8 cellular contexts compared by ENCODE assay signal in the genomic region with DNA sequence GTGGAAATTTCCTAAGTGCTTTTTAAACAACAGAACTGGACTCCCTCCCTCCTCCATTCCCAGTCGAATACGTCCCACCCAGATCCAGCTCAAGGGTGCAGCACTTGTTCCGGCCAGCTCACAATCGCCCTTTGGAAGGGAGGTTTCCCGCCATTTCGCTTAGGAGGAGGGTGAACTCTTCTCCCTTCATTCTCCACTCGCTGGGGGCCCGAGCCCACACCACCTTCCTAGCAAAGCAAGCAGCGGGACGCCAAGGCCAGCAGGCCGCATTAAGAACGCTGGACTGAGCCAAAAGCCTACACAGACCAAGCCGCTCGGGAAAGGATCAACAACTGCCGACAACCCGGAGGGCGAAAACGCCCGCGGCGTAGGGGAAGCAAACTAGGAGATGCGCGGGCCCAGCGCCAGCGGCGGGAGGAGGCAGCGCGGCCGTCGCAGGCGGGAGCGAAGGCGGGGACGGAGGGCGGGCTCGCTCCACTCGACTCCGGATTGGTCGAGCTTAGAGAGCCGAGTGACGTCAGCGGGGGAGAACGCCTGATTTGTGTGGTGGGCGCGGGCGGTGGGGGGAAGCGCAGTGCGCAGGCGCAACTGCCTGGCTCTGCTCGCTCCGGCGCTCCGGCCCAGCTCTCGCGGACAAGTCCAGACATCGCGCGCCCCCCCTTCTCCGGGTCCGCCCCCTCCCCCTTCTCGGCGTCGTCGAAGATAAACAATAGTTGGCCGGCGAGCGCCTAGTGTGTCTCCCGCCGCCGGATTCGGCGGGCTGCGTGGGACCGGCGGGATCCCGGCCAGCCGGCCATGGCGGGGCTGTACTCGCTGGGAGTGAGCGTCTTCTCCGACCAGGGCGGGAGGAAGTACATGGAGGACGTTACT. TPM values are rescaled to one million over a fixed set of nuclear protein-coding genes. Genes with fewer than 3 reads are reported as not detected.
DNase-seq lines count a peak whose midpoint lies in the region; ATAC-seq and TF ChIP-seq lines count a peak whose summit lies in the region.

A gene (plus strand): TSS at position 574 of the 870 bp plus-strand sequence. CDS start 222 bp downstream, at position 796.

- peak within 1 kb of the TSS; percentile 89 for H3K4me3 Mint-ChIP-seq in activated CD4-positive, alpha-beta T cell treated with anti-CD3 and anti-CD28 coated beads, Interleukin-2, amount 10 ng/mL, durations not matched to agents 7 days and 5 days

- peak within 1 kb of the TSS; percentile 93 for H3K27ac Mint-ChIP-seq in activated CD4-positive, alpha-beta T cell treated with anti-CD3 and anti-CD28 coated beads, Interleukin-2, amount 10 ng/mL, durations not matched to agents 7 days and 5 days

- peak; percentile 92 for ATAC-seq in GM19372 (IDR thresholded peaks at IDR 0.05; ENCODE audit: low read depth, unreplicated experiment)
- ATAC-seq in HG03521 (IDR thresholded peaks at IDR 0.05; ENCODE audit: unreplicated experiment) = peak; percentile 94
- ATAC-seq in left colon = peak; percentile 91

- TF ChIP-seq CTCF in C4-2B (conservative IDR thresholded peaks at IDR 0.05) = no peak
- no peak for TF ChIP-seq CTCF in coronary artery (IDR thresholded peaks at IDR 0.05)

- H3K27ac ChIP-seq in C4-2B (peak within 1 kb of the TSS; percentile 92), coronary artery (peak within 1 kb of the TSS; percentile 93 to 96)

- H3K36me3 Mint-ChIP-seq in activated CD4-positive, alpha-beta T cell treated with anti-CD3 and anti-CD28 coated beads, Interleukin-2, amount 10 ng/mL, durations not matched to agents 7 days and 5 days (ENCODE audit: low read depth) = peaks cover 12% of the 10 kb centered on the region

- H3K27me3 Mint-ChIP-seq in activated CD4-positive, alpha-beta T cell treated with anti-CD3 and anti-CD28 coated beads, Interleukin-2, amount 10 ng/mL, durations not matched to agents 7 days and 5 days = no peaks in the 10 kb centered on the region

- H3K4me3 ChIP-seq in coronary artery = peak within 1 kb of the TSS; percentile 98

- intact Hi-C loops in left colon (cut with DNase I, micrococcal nuclease) = no loop called here

- H3K4me1 Mint-ChIP-seq in activated CD4-positive, alpha-beta T cell treated with anti-CD3 and anti-CD28 coated beads, Interleukin-2, amount 10 ng/mL, durations not matched to agents 7 days and 5 days = peaks cover 43% of the 10 kb centered on the region

- CTCF ChIA-PET in activated CD4-positive, alpha-beta T cell treated with anti-CD3 and anti-CD28 coated beads, Interleukin-2, amount 10 ng/mL, durations not matched to agents 7 days and 5 days (lab: Charles Lee) = interaction anchor here (1.1 to 2.0 kb wide), 4 partner anchors 14 to 78 kb away, joined by 3 to 5 read pairs (median 4); a partner anchor contains a TSS

- peak; percentile 100 for DNase-seq in NCI-H69 (lab: John Stamatoyannopoulos, UW)
- DNase-seq in activated CD4-positive, alpha-beta T cell treated with anti-CD3 and anti-CD28 coated beads, Interleukin-2, amount 10 ng/mL, durations not matched to agents 7 days and 5 days = peak; percentile 98
- peak; percentile 99 for DNase-seq in coronary artery (ENCODE audit: low spot score)
- peak; percentile 99 to 100 for DNase-seq in left colon
- DNase-seq in stimulated activated CD4-positive, alpha-beta T cell treated with anti-CD3 and anti-CD28 coated beads, Interleukin-1b, Interleukin-23, amount 100 ng/mL, for 4 hours (ENCODE audit: low read depth in 2 of 2) = peak; percentile 97 to 98

- POLR2A ChIA-PET in activated CD4-positive, alpha-beta T cell treated with anti-CD3 and anti-CD28 coated beads, Interleukin-2, amount 10 ng/mL, durations not matched to agents 7 days and 5 days (lab: Charles Lee) = interaction anchor here (0.6 to 1.3 kb wide), 6 partner anchors 9 to 244 kb away, joined by 3 to 5 read pairs (median 4); a partner anchor contains a TSS

- H3K9me3 Mint-ChIP-seq in activated CD4-positive, alpha-beta T cell treated with anti-CD3 and anti-CD28 coated beads, Interleukin-2, amount 10 ng/mL, durations not matched to agents 7 days and 5 days = no peaks in the 10 kb centered on the region

RNA-seq across cellular contexts. Expression of the gene that starts here (rescaled TPM):
- 10 to 100 TPM; 19.3 to 22.4 TPM for total RNA-seq in activated CD4-positive, alpha-beta T cell treated with anti-CD3 and anti-CD28 coated beads, Interleukin-2, amount 10 ng/mL, durations not matched to agents 7 days and 5 days
- total RNA-seq in left colon = 10 to 100 TPM; 14.3 to 21.1 TPM

Comparison
In these comparisons a context has a peak if more than half of its experiments do, and no peak if none do; other contexts are left out.
1. Peak in every context shown above with its lines: DNase-seq, ATAC-seq, H3K4me3 ChIP-seq and H3K27ac ChIP-seq.